Comparison of ENCODE assay signal across 21 cellular contexts in genomic region chr1:58454343-58454742, GRCh38.
"Had no signal": no experiment of that assay in that cellular context is flagged by ENCODE, and none has a peak within 500 bp of the region (broad histone marks: within the 10 kb centered on the region; RNA-seq: fewer than 3 reads in every experiment).

No MANE protein-coding gene starts in this region.

- H3K27ac ChIP-seq: Peyer's patch, RWPE1, SJSA1 had no signal

- DNase-seq: activated CD4-positive, alpha-beta T cell treated with anti-CD3 and anti-CD28 coated beads for 1 hour; activated CD4-positive, alpha-beta T cell treated with anti-CD3 and anti-CD28 coated beads, Interleukin-2, amount 10 ng/mL, durations not matched to agents 24 days and 14 days; activated CD4-positive, alpha-beta T cell treated with anti-CD3 and anti-CD28 coated beads, Interleukin-2, amount 50 U/mL, for 48 hours; activated effector memory CD4-positive, alpha-beta T cell treated with anti-CD3 and anti-CD28 coated beads, Interleukin-2, amount 50 U/mL, for 16 hours; activated naive CD4-positive, alpha-beta T cell treated with anti-CD3 and anti-CD28 coated beads for 36 hours; activated T-cell treated with anti-CD3 and anti-CD28 coated beads, Interleukin-2, amount 50 U/mL, for 4 hours; amygdala; KG1; NCI-H1048; NCI-H146; NCI-H187 treated with DMSO at 0.1 percent for 48 hours; NCI-H2081 treated with DMSO at 0.1 percent for 48 hours; NCI-H2171 treated with DMSO at 0.1 percent for 48 hours; NCI-H510A treated with DMSO at 0.1 percent for 48 hours; NCI-H69; Peyer's patch; Right ventricle myocardium superior had no signal

- H3K4me3 ChIP-seq: Peyer's patch, SJSA1 had no signal

- ATAC-seq: activated T-cell treated with anti-CD3 and anti-CD28 coated beads, Interleukin-2, amount 50 U/mL, for 4 hours; SK-N-SH treated with all-trans-retinoic acid at 6 μM for 48 hours had no signal

- FAIRE-seq: astrocyte had no signal

- H3K36me3 ChIP-seq: Peyer's patch, SJSA1 had no signal

- H3K27me3 ChIP-seq: Peyer's patch had no signal

- H3K9me3 ChIP-seq: Peyer's patch, SJSA1 had no signal

- H3K4me1 ChIP-seq: Peyer's patch, SJSA1 had no signal
